20 cellular contexts compared by ENCODE assay signal in genomic region chr3:23114479-23114878, GRCh38.
A peak's percentile ranks its signal among the peaks of the same experiment; 100 is the strongest.
DNase-seq lines count a peak whose midpoint lies in the region; ATAC-seq, FAIRE-seq and TF ChIP-seq lines count a peak whose summit lies in the region.
"Had no signal": no experiment of that assay in that cellular context is flagged by ENCODE, and none has a peak within 500 bp of the region (broad histone marks: within the 10 kb centered on the region; RNA-seq: fewer than 3 reads in every experiment).

No MANE protein-coding gene starts in this region.

- no peaks in the 10 kb centered on the region for H3K4me1 ChIP-seq in small intestine (ENCODE audit: control insufficient read depth in 2 of 2, insufficient read depth in 1 of 2, low read depth in 1 of 2, low read length in 1 of 2)
- no peaks in the 10 kb centered on the region for H3K4me1 ChIP-seq in CD4-positive, alpha-beta memory T cell (ENCODE audit: insufficient read depth, low read length)
- H3K4me1 ChIP-seq: body of pancreas, right lobe of liver had no signal

- peak overlapping the region in 2 of 3 experiments; percentile 63 to 67 for H3K27ac Mint-ChIP-seq in nephron
- no peak overlapping the region for H3K27ac Mint-ChIP-seq in CD4-positive, alpha-beta memory T cell
- H3K27ac Mint-ChIP-seq: activated CD8-positive, alpha-beta memory T cell treated with anti-CD3 and anti-CD28 coated beads, Interleukin-2, amount 10 ng/mL, durations not matched to agents 7 days and 5 days; CD4-positive, alpha-beta T cell; stimulated activated naive B cell treated with anti-CD40 and anti-IgM and Interleukin-4, amounts not matched to agents 10 μg/mL and 1 μg/mL and 100 μg/mL, for 72 hours had no signal

- intact Hi-C loops in CD4-positive, alpha-beta memory T cell (cut with micrococcal nuclease): no loop called here

- H3K27me3 Mint-ChIP-seq in nephron (ENCODE audit: low read depth): peaks cover 6% of the 10 kb centered on the region
- no peaks in the 10 kb centered on the region for H3K27me3 Mint-ChIP-seq in CD4-positive, alpha-beta memory T cell
- H3K27me3 Mint-ChIP-seq: activated CD8-positive, alpha-beta memory T cell treated with anti-CD3 and anti-CD28 coated beads, Interleukin-2, amount 10 ng/mL, durations not matched to agents 7 days and 5 days; CD4-positive, alpha-beta T cell had no signal

- no peaks in the 10 kb centered on the region for H3K9me3 Mint-ChIP-seq in nephron
- peaks cover 0 to 3% (median 0%) of the 10 kb centered on the region in 8 donors for H3K9me3 Mint-ChIP-seq in CD4-positive, alpha-beta memory T cell
- H3K9me3 Mint-ChIP-seq: activated B cell treated with CpG ODN at 0.5 μM for 24 hours; CD4-positive, alpha-beta T cell; stimulated activated naive B cell treated with anti-CD40 and anti-IgM and Interleukin-4, amounts not matched to agents 10 μg/mL and 1 μg/mL and 100 μg/mL, for 72 hours had no signal

- peak; percentile 7 for FAIRE-seq in bronchial epithelial cell (lab: Jason Lieb, UNC)
- no peak for FAIRE-seq in small intestine (lab: Jason Lieb, UNC)
- FAIRE-seq: H1 had no signal

- no peak for ATAC-seq in HG03175 (IDR thresholded peaks at IDR 0.05; ENCODE audit: unreplicated experiment)
- ATAC-seq: activated CD8-positive, alpha-beta memory T cell treated with anti-CD3 and anti-CD28 coated beads, Interleukin-2, amount 10 ng/mL, durations not matched to agents 7 days and 5 days; body of pancreas; right lobe of liver had no signal

- H3K27me3 ChIP-seq in bronchial epithelial cell (ENCODE audit: control insufficient read depth, insufficient read depth, low read length): no peaks in the 10 kb centered on the region
- no peaks in the 10 kb centered on the region for H3K27me3 ChIP-seq in small intestine (ENCODE audit: control insufficient read depth in 2 of 2, insufficient read depth in 2 of 2, low read length in 2 of 2)
- H3K27me3 ChIP-seq in CD4-positive, alpha-beta memory T cell (ENCODE audit: insufficient read depth, low read length): no peaks in the 10 kb centered on the region
- H3K27me3 ChIP-seq: body of pancreas, right lobe of liver had no signal

- H3K4me3 ChIP-seq in bronchial epithelial cell (ENCODE audit: low read depth, low read length) (no peak overlapping the region), small intestine (ENCODE audit: low read depth in 1 of 2, low read length in 2 of 2) (no peak overlapping the region)
- no peak overlapping the region for H3K4me3 ChIP-seq in CD4-positive, alpha-beta memory T cell (ENCODE audit: low read length in 2 of 2)
- H3K4me3 ChIP-seq: body of pancreas, right lobe of liver had no signal

- TF ChIP-seq CTCF in bronchial epithelial cell (IDR thresholded peaks at IDR 0.05; ENCODE audit: insufficient read depth, low read length, severe bottlenecking) (no peak), nephron (IDR thresholded peaks at IDR 0.05; ENCODE audit: unreplicated experiment in 3 of 3) (no peak)

- in situ Hi-C loops in G401 (cut with HindIII; ENCODE audit: low sequenced_read_pairs): no loop called here

- no peaks in the 10 kb centered on the region for H3K9me3 ChIP-seq in small intestine (ENCODE audit: control insufficient read depth, low read depth)
- no peaks in the 10 kb centered on the region for H3K9me3 ChIP-seq in CD4-positive, alpha-beta memory T cell (ENCODE audit: control insufficient read depth in 1 of 2, low read length in 2 of 2)
- H3K9me3 ChIP-seq: body of pancreas, right lobe of liver had no signal

- no peak overlapping the region for H3K27ac ChIP-seq in small intestine (ENCODE audit: low read depth in 1 of 2, low read length in 1 of 2)
- H3K27ac ChIP-seq in CD4-positive, alpha-beta memory T cell (ENCODE audit: low read depth, low read length): no peak overlapping the region
- H3K27ac ChIP-seq: body of pancreas, right lobe of liver had no signal

- CTCF ChIA-PET in CD4-positive, alpha-beta memory T cell (lab: Charles Lee; ENCODE audit: partially characterized antibody): interaction anchor here (1.3 kb wide), 1 partner anchor 22 kb away, joined by 3 read pairs; no protein-coding TSS in a partner anchor

- POLR2A ChIA-PET in CD4-positive, alpha-beta memory T cell (lab: Charles Lee; ENCODE audit: partially characterized antibody): no interaction called here

- no peak overlapping the region for H3K4me3 Mint-ChIP-seq in nephron
- no peak overlapping the region for H3K4me3 Mint-ChIP-seq in CD4-positive, alpha-beta memory T cell
- H3K4me3 Mint-ChIP-seq: activated CD8-positive, alpha-beta memory T cell treated with anti-CD3 and anti-CD28 coated beads, Interleukin-2, amount 10 ng/mL, durations not matched to agents 7 days and 5 days; CD4-positive, alpha-beta T cell; stimulated activated naive B cell treated with anti-CD40 and anti-IgM and Interleukin-4, amounts not matched to agents 10 μg/mL and 1 μg/mL and 100 μg/mL, for 72 hours had no signal

- peaks cover 57% of the 10 kb centered on the region for H3K4me1 Mint-ChIP-seq in nephron
- H3K4me1 Mint-ChIP-seq in CD4-positive, alpha-beta memory T cell: no peaks in the 10 kb centered on the region

- H3K36me3 Mint-ChIP-seq in nephron (ENCODE audit: low read depth): no peaks in the 10 kb centered on the region
- H3K36me3 Mint-ChIP-seq in CD4-positive, alpha-beta memory T cell: no peaks in the 10 kb centered on the region
- H3K36me3 Mint-ChIP-seq: activated CD8-positive, alpha-beta memory T cell treated with anti-CD3 and anti-CD28 coated beads, Interleukin-2, amount 10 ng/mL, durations not matched to agents 7 days and 5 days; stimulated activated naive B cell treated with anti-CD40 and anti-IgM and Interleukin-4, amounts not matched to agents 10 μg/mL and 1 μg/mL and 100 μg/mL, for 72 hours had no signal

- no peaks in the 10 kb centered on the region for H3K36me3 ChIP-seq in bronchial epithelial cell (ENCODE audit: control insufficient read depth, insufficient read depth, low read length)
- H3K36me3 ChIP-seq in small intestine (ENCODE audit: control insufficient read depth in 2 of 2, insufficient read depth in 2 of 2, low read length in 2 of 2): no peaks in the 10 kb centered on the region
- H3K36me3 ChIP-seq in CD4-positive, alpha-beta memory T cell (ENCODE audit: insufficient read depth, low read length): no peaks in the 10 kb centered on the region
- H3K36me3 ChIP-seq: right lobe of liver had no signal

- DNase-seq in G401 (ENCODE audit: low spot score) (peak; percentile 69), NCI-H524 treated with DMSO at 0.1 percent for 48 hours (lab: John Stamatoyannopoulos, UW) (peak; percentile 33), bronchial epithelial cell (ENCODE audit: low read depth) (no peak), small intestine (no peak)
- no peak for DNase-seq in CD4-positive, alpha-beta memory T cell
- DNase-seq: activated B cell treated with CpG ODN at 0.5 μM for 24 hours; activated CD4-positive, alpha-beta T cell treated with anti-CD3 and anti-CD28 coated beads, Interleukin-2, amount 50 U/mL, for 1 hour; activated CD8-positive, alpha-beta memory T cell treated with anti-CD3 and anti-CD28 coated beads, Interleukin-2, amount 10 ng/mL, durations not matched to agents 7 days and 5 days; activated naive CD4-positive, alpha-beta T cell treated with Interleukin-2 at 50 U/mL for 16 hours; activated T-cell treated with anti-CD3 and anti-CD28 coated beads, Interleukin-2, amount 50 U/mL, for 48 hours; body of pancreas; CD4-positive, alpha-beta T cell; head of caudate nucleus; NCI-H187 treated with DMSO at 0.1 percent for 48 hours; posterior cingulate gyrus; right lobe of liver; stimulated activated naive B cell treated with anti-CD40 and anti-IgM and Interleukin-4, amounts not matched to agents 10 μg/mL and 1 μg/mL and 100 μg/mL, for 72 hours had no signal

- 67 to 75% (median 70%) methylated on average over 2 of the region's 2 CpGs for WGBS in small intestine, 3 donors

Comparison
In these comparisons a context has a peak if more than half of its experiments do, and no peak if none do; other contexts are left out.
1. DNase-seq: peak in G401 (single experiment) and NCI-H524 treated with DMSO at 0.1 percent for 48 hours (single experiment); none in bronchial epithelial cell (single experiment), small intestine (single experiment) and CD4-positive, alpha-beta memory T cell (0 of 5).
2. H3K27ac Mint-ChIP-seq: peak in nephron (2 of 3); none in CD4-positive, alpha-beta memory T cell (0 of 7).